Comparison of ENCODE assay signal across 2 cellular contexts in the genomic region with DNA sequence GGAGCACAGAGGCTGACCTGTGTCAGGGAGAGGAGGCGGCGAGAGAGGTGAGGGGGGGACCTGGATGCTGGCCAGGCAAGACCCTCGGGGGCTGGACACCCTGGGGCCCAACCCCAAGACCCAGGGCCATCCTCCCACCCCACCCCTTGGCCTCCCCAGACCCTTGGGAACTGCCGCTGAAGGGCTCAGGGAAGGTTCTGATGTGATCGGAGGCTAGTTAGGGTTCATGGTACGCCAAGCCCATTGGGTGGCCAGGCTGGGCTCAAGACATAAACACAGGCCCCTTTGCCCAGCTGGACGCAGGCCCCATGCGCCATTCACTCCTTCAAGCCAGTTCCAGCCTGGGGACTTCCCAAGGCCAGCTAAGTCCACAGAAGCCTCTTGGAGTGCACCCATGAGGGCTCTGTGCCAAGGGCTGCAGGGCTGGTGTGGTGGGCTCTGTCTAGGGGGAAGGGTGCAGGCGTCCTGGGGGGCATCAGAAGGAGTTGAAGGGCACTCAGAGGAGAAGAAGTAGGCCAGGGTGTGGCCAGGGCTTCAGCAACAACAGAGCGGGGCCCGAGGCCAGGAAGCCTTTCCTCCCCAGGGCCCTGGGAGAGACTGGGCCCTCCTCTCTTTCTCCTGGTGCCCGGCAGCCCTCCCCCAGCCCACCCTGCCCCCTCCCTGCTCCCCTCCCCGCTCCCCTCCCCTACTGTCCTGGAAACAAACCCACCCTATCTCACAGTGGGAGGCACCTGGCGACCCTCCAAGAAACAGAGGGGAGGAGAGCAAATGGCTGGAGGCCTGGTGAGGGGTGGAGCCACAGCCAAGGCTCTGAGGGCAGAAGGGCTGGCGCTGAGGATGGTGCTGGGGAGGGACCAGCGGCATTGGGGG.
TF ChIP-seq lines count a peak whose summit lies in the region.

No MANE protein-coding gene starts in this region.

TF ChIP-seq in liver, 16 proteins besides CTCF, POLR2A, EP300 and RAD21:
- no peak for TF ChIP-seq TAF1 (conservative IDR thresholded peaks at IDR 0.05)
- TF ChIP-seq, protein P1, sequence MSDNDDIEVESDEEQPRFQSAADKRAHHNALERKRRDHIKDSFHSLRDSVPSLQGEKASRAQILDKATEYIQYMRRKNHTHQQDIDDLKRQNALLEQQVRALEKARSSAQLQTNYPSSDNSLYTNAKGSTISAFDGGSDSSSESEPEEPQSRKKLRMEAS (IDR thresholded peaks at IDR 0.05), result no peak
- no peak for TF ChIP-seq NR2F2 (IDR thresholded peaks at IDR 0.05)
- no peak for TF ChIP-seq FOXA2 (IDR thresholded peaks at IDR 0.05)
- no peak for TF ChIP-seq HNF4A (conservative IDR thresholded peaks at IDR 0.05)
- TF ChIP-seq, protein P2, sequence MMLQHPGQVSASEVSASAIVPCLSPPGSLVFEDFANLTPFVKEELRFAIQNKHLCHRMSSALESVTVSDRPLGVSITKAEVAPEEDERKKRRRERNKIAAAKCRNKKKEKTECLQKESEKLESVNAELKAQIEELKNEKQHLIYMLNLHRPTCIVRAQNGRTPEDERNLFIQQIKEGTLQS (IDR thresholded peaks at IDR 0.05), result no peak

TF ChIP-seq in HepG2, 621 proteins besides CTCF, POLR2A, EP300 and RAD21:
- TF ChIP-seq SUZ12 (IDR thresholded peaks at IDR 0.05; ENCODE audit: low read depth, low read length) (no peak), ZNF180 (CRISPR knock-in tag; IDR thresholded peaks at IDR 0.05; ENCODE audit: borderline replicate concordance, low read depth) (no peak), PHF5A (CRISPR knock-in tag; IDR thresholded peaks at IDR 0.05; ENCODE audit: low read depth, unreplicated experiment) (no peak), NFATC3 (CRISPR knock-in tag; IDR thresholded peaks at IDR 0.05) (no peak), ZNF232 (CRISPR knock-in tag; IDR thresholded peaks at IDR 0.05; ENCODE audit: borderline replicate concordance) (no peak)
- TF ChIP-seq, protein P3, sequence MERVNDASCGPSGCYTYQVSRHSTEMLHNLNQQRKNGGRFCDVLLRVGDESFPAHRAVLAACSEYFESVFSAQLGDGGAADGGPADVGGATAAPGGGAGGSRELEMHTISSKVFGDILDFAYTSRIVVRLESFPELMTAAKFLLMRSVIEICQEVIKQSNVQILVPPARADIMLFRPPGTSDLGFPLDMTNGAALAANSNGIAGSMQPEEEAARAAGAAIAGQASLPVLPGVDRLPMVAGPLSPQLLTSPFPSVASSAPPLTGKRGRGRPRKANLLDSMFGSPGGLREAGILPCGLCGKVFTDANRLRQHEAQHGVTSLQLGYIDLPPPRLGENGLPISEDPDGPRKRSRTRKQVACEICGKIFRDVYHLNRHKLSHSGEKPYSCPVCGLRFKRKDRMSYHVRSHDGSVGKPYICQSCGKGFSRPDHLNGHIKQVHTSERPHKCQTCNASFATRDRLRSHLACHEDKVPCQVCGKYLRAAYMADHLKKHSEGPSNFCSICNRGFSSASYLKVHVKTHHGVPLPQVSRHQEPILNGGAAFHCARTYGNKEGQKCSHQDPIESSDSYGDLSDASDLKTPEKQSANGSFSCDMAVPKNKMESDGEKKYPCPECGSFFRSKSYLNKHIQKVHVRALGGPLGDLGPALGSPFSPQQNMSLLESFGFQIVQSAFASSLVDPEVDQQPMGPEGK (CRISPR knock-in tag; IDR thresholded peaks at IDR 0.05), result no peak
- TF ChIP-seq, protein P4, sequence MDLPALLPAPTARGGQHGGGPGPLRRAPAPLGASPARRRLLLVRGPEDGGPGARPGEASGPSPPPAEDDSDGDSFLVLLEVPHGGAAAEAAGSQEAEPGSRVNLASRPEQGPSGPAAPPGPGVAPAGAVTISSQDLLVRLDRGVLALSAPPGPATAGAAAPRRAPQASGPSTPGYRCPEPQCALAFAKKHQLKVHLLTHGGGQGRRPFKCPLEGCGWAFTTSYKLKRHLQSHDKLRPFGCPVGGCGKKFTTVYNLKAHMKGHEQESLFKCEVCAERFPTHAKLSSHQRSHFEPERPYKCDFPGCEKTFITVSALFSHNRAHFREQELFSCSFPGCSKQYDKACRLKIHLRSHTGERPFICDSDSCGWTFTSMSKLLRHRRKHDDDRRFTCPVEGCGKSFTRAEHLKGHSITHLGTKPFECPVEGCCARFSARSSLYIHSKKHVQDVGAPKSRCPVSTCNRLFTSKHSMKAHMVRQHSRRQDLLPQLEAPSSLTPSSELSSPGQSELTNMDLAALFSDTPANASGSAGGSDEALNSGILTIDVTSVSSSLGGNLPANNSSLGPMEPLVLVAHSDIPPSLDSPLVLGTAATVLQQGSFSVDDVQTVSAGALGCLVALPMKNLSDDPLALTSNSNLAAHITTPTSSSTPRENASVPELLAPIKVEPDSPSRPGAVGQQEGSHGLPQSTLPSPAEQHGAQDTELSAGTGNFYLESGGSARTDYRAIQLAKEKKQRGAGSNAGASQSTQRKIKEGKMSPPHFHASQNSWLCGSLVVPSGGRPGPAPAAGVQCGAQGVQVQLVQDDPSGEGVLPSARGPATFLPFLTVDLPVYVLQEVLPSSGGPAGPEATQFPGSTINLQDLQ (CRISPR knock-in tag; IDR thresholded peaks at IDR 0.05), result no peak
- TF ChIP-seq, protein P5, sequence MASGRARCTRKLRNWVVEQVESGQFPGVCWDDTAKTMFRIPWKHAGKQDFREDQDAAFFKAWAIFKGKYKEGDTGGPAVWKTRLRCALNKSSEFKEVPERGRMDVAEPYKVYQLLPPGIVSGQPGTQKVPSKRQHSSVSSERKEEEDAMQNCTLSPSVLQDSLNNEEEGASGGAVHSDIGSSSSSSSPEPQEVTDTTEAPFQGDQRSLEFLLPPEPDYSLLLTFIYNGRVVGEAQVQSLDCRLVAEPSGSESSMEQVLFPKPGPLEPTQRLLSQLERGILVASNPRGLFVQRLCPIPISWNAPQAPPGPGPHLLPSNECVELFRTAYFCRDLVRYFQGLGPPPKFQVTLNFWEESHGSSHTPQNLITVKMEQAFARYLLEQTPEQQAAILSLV (CRISPR knock-in tag; IDR thresholded peaks at IDR 0.05; ENCODE audit: borderline replicate concordance), result no peak
- TF ChIP-seq, protein P6, sequence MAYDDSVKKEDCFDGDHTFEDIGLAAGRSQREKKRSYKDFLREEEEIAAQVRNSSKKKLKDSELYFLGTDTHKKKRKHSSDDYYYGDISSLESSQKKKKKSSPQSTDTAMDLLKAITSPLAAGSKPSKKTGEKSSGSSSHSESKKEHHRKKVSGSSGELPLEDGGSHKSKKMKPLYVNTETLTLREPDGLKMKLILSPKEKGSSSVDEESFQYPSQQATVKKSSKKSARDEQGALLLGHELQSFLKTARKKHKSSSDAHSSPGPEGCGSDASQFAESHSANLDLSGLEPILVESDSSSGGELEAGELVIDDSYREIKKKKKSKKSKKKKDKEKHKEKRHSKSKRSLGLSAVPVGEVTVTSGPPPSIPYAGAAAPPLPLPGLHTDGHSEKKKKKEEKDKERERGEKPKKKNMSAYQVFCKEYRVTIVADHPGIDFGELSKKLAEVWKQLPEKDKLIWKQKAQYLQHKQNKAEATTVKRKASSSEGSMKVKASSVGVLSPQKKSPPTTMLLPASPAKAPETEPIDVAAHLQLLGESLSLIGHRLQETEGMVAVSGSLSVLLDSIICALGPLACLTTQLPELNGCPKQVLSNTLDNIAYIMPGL (CRISPR knock-in tag; IDR thresholded peaks at IDR 0.05; ENCODE audit: borderline replicate concordance in 1 of 2, low read depth in 1 of 2), result no peak
- TF ChIP-seq, protein P7, sequence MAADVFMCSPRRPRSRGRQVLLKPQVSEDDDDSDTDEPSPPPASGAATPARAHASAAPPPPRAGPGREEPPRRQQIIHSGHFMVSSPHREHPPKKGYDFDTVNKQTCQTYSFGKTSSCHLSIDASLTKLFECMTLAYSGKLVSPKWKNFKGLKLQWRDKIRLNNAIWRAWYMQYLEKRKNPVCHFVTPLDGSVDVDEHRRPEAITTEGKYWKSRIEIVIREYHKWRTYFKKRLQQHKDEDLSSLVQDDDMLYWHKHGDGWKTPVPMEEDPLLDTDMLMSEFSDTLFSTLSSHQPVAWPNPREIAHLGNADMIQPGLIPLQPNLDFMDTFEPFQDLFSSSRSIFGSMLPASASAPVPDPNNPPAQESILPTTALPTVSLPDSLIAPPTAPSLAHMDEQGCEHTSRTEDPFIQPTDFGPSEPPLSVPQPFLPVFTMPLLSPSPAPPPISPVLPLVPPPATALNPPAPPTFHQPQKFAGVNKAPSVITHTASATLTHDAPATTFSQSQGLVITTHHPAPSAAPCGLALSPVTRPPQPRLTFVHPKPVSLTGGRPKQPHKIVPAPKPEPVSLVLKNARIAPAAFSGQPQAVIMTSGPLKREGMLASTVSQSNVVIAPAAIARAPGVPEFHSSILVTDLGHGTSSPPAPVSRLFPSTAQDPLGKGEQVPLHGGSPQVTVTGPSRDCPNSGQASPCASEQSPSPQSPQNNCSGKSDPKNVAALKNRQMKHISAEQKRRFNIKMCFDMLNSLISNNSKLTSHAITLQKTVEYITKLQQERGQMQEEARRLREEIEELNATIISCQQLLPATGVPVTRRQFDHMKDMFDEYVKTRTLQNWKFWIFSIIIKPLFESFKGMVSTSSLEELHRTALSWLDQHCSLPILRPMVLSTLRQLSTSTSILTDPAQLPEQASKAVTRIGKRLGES (CRISPR knock-in tag; IDR thresholded peaks at IDR 0.05; ENCODE audit: borderline replicate concordance), result no peak
- TF ChIP-seq, protein P8, sequence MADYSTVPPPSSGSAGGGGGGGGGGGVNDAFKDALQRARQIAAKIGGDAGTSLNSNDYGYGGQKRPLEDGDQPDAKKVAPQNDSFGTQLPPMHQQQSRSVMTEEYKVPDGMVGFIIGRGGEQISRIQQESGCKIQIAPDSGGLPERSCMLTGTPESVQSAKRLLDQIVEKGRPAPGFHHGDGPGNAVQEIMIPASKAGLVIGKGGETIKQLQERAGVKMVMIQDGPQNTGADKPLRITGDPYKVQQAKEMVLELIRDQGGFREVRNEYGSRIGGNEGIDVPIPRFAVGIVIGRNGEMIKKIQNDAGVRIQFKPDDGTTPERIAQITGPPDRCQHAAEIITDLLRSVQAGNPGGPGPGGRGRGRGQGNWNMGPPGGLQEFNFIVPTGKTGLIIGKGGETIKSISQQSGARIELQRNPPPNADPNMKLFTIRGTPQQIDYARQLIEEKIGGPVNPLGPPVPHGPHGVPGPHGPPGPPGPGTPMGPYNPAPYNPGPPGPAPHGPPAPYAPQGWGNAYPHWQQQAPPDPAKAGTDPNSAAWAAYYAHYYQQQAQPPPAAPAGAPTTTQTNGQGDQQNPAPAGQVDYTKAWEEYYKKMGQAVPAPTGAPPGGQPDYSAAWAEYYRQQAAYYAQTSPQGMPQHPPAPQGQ (CRISPR knock-in tag; IDR thresholded peaks at IDR 0.05; ENCODE audit: borderline replicate concordance), result no peak
TF ChIP-seq in HepG2: peak in this region for 0.
